19 cellular contexts compared by ENCODE assay signal in the genomic region with DNA sequence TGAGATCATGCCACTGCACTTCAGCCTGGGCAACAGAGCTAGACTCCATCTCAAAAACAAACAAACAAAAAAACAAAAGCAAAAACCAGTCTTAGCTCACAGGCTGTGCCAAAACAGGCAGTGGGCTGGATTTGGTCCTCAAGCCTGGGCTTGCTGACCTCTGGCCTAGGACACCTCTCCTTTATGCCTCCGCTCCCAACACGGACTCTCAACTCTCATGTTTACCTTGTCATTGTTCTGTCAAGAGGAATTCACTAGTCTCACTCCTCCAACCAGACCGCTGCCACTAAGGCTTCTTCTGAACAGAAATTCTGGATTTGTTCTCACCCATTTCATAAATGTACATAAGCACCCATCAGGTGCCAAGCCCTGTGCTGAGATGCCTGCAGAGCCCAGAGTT. TPM values are rescaled to one million over a fixed set of nuclear protein-coding genes. Genes with fewer than 3 reads are reported as not detected.
"Had no signal": no experiment of that assay in that cellular context is flagged by ENCODE, and none has a peak within 500 bp of the region (broad histone marks: within the 10 kb centered on the region; RNA-seq: fewer than 3 reads in every experiment).

No MANE protein-coding gene starts in this region.

- H3K4me3 ChIP-seq: neural progenitor cell, ovary, psoas muscle, skin epidermis, smooth muscle cell, stomach, tibial artery, transverse colon, upper lobe of left lung, vagina had no signal

- H3K36me3 Mint-ChIP-seq: naive thymus-derived CD4-positive, alpha-beta T cell; natural killer cell; neural progenitor cell; stimulated activated effector memory CD8-positive, alpha-beta T cell treated with anti-CD3 and anti-CD28 coated beads, Interleukin-12 subunit alpha, Interleukin-12 subunit beta, amount 100 ng/mL, for 72 hours; stimulated activated naive B cell treated with anti-CD40 and anti-IgM and Interleukin-4, amounts not matched to agents 10 μg/mL and 1 μg/mL and 100 μg/mL, for 72 hours had no signal

- H3K4me2 ChIP-seq: neural progenitor cell, smooth muscle cell had no signal

- H3K27me3 ChIP-seq: ovary, upper lobe of left lung, vagina had no signal

- H3K27ac Mint-ChIP-seq: natural killer cell; neural progenitor cell; progenitor cell of endocrine pancreas; stimulated activated effector memory CD8-positive, alpha-beta T cell treated with anti-CD3 and anti-CD28 coated beads, Interleukin-12 subunit alpha, Interleukin-12 subunit beta, amount 100 ng/mL, for 72 hours; stimulated activated naive B cell treated with anti-CD40 and anti-IgM and Interleukin-4, amounts not matched to agents 10 μg/mL and 1 μg/mL and 100 μg/mL, for 72 hours; stimulated activated naive CD8-positive, alpha-beta T cell treated with anti-CD3 and anti-CD28 coated beads, Interleukin-15, Interleukin-2, amounts not matched to agents 100 ng/mL and 50 ng/mL, for 24 hours had no signal

- H3K4me1 ChIP-seq: neural progenitor cell, parathyroid adenoma had no signal

- H3K9me3 Mint-ChIP-seq: naive thymus-derived CD4-positive, alpha-beta T cell; natural killer cell; nephron; neural progenitor cell; stimulated activated effector memory CD8-positive, alpha-beta T cell treated with anti-CD3 and anti-CD28 coated beads, Interleukin-12 subunit alpha, Interleukin-12 subunit beta, amount 100 ng/mL, for 72 hours; stimulated activated naive B cell treated with anti-CD40 and anti-IgM and Interleukin-4, amounts not matched to agents 10 μg/mL and 1 μg/mL and 100 μg/mL, for 72 hours; stimulated activated naive CD8-positive, alpha-beta T cell treated with anti-CD3 and anti-CD28 coated beads, Interleukin-15, Interleukin-2, amounts not matched to agents 100 ng/mL and 50 ng/mL, for 24 hours had no signal

- H3K4me3 Mint-ChIP-seq: naive thymus-derived CD4-positive, alpha-beta T cell; natural killer cell; nephron; stimulated activated effector memory CD8-positive, alpha-beta T cell treated with anti-CD3 and anti-CD28 coated beads, Interleukin-12 subunit alpha, Interleukin-12 subunit beta, amount 100 ng/mL, for 72 hours; stimulated activated naive B cell treated with anti-CD40 and anti-IgM and Interleukin-4, amounts not matched to agents 10 μg/mL and 1 μg/mL and 100 μg/mL, for 72 hours; stimulated activated naive CD8-positive, alpha-beta T cell treated with anti-CD3 and anti-CD28 coated beads, Interleukin-15, Interleukin-2, amounts not matched to agents 100 ng/mL and 50 ng/mL, for 24 hours had no signal

- H2AFZ ChIP-seq: neural progenitor cell, parathyroid adenoma had no signal

- H3K27me3 Mint-ChIP-seq: stimulated activated naive CD8-positive, alpha-beta T cell treated with anti-CD3 and anti-CD28 coated beads, Interleukin-15, Interleukin-2, amounts not matched to agents 100 ng/mL and 50 ng/mL, for 24 hours had no signal

- H3K9me3 ChIP-seq: ovary, psoas muscle, stomach, tibial artery, transverse colon, upper lobe of left lung, vagina had no signal

- H3K4me1 Mint-ChIP-seq: natural killer cell; stimulated activated effector memory CD8-positive, alpha-beta T cell treated with anti-CD3 and anti-CD28 coated beads, Interleukin-12 subunit alpha, Interleukin-12 subunit beta, amount 100 ng/mL, for 72 hours; stimulated activated naive B cell treated with anti-CD40 and anti-IgM and Interleukin-4, amounts not matched to agents 10 μg/mL and 1 μg/mL and 100 μg/mL, for 72 hours had no signal

- H3K79me2 ChIP-seq: parathyroid adenoma had no signal

- H3K9ac ChIP-seq: neural progenitor cell, parathyroid adenoma had no signal

- H3K36me3 ChIP-seq: neural progenitor cell, ovary, stomach, tibial artery, transverse colon, upper lobe of left lung, vagina had no signal

- H3K27ac ChIP-seq: neural progenitor cell, ovary, parathyroid adenoma, psoas muscle, skin epidermis, stomach, tibial artery, transverse colon, upper lobe of left lung, vagina had no signal

RNA-seq across cellular contexts. Expression of a gene that starts 42.6 kb away (rescaled TPM):
- total RNA-seq: osteoblast had no signal
